In the genomic region with DNA sequence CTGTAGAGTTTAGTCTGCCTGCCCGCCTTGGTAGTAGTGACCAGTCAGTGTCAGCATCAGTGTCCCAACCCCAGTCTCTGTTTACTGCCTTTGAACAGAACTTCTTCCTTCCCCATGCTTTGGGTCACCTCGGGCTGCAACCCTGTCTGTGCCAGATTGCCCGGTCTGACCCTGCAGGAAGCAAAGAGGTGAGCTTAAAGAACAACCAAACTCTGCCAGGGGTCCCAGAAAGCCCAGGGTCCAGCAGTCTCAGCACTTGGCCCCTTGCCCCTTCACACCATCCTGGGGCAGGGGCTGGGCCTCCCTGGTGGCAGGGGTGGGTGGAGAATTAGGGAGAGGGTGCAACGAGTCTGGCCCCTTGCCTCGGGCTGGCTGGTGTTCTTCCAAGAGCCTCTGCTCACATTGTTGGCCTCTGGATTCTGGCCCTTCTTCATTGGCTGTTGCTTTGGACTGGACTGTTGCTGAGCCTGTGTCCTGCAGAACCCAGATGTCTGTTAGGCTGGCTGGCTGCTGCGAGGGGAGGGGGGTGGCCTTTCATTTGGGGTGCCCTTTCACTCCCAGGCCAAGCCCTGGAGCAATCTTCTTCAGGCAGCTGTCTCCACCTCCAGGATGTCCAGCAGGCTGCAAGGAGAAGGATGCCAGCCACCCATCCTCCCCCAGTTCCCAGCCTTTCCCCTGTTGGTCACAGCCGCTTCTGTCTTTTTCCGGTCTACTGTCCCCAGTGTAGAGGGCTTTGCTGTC, we compare ENCODE assay signal across 14 cellular contexts. TPM values are rescaled to one million over a fixed set of nuclear protein-coding genes. Genes with fewer than 3 reads are reported as not detected.
DNase-seq lines count a peak whose midpoint lies in the region; ATAC-seq and TF ChIP-seq lines count a peak whose summit lies in the region.
"Had no signal": no experiment of that assay in that cellular context is flagged by ENCODE, and none has a peak within 500 bp of the region (broad histone marks: within the 10 kb centered on the region; RNA-seq: fewer than 3 reads in every experiment).

No MANE protein-coding gene starts in this region.

- in situ Hi-C loops in astrocyte of the spinal cord (cut with HindIII; ENCODE audit: low sequenced_read_pairs) (no loop called here), KBM-7 (cut with MboI; ENCODE audit: low pct_unique_long_range_greater_than_20kb, low sequenced_read_pairs) (loop anchor here (10.0 kb wide), 1 partner anchor 277 kb away; no protein-coding TSS in a partner anchor)

- no peak for TF ChIP-seq EP300 in stomach (IDR thresholded peaks at IDR 0.05)

- peaks cover 5 to 44% (median 26%) of the 10 kb centered on the region in 4 donors for H3K4me1 ChIP-seq in stomach

- DNase-seq in H7 (peak; percentile 60), astrocyte of the spinal cord (ENCODE audit: low read depth, low spot score) (no peak), iPS-NIHi11 (ENCODE audit: low spot score) (peak; percentile 8), stomach (no peak), cerebellar nuclear complex (lab: John Stamatoyannopoulos, UW) (no peak), KBM-7 (no peak)
- DNase-seq: activated CD8-positive, alpha-beta memory T cell treated with anti-CD3 and anti-CD28 coated beads, Interleukin-2, amount 10 ng/mL, durations not matched to agents 7 days and 5 days; Calu3; NCI-H524; SHP77; stimulated activated CD4-positive, alpha-beta T cell treated with anti-CD3 and anti-CD28 coated beads, Interleukin-4, amount 100 ng/mL, for 24 hours; stimulated activated naive CD4-positive, alpha-beta T cell treated with Interleukin-2 at 50 U/mL for 16 hours had no signal

- 62 to 78% (median 69%) methylated on average over 6 to 8 of the region's 8 CpGs for WGBS in stomach, 5 donors

- H3K36me3 ChIP-seq in H7 (replicated peaks; ENCODE audit: control insufficient read depth, insufficient read depth, low read length) (peaks cover 12% of the 10 kb centered on the region), stomach (peaks cover 32 to 56% (median 52%) of the 10 kb centered on the region in 4 donors)

- H3K27me3 ChIP-seq in H7 (ENCODE audit: control insufficient read depth, insufficient read depth, low read length) (no peaks in the 10 kb centered on the region), stomach (no peaks in the 10 kb centered on the region)

- no peak for ATAC-seq in HG02840 (IDR thresholded peaks at IDR 0.05; ENCODE audit: low FRiP score, unreplicated experiment)
- ATAC-seq: activated CD8-positive, alpha-beta memory T cell treated with anti-CD3 and anti-CD28 coated beads, Interleukin-2, amount 10 ng/mL, durations not matched to agents 7 days and 5 days had no signal

- no peaks in the 10 kb centered on the region for H3K9me3 ChIP-seq in stomach

- intact Hi-C loops in stomach (cut with DNase I; ENCODE audit: low total_unique reads): no loop called here

- TF ChIP-seq POLR2A in stomach (IDR thresholded peaks at IDR 0.05): no peak

- H3K4me3 ChIP-seq in H7 (ENCODE audit: insufficient read depth, low read depth, low read length): no peak overlapping the region
- no peak overlapping the region for H3K4me3 ChIP-seq in astrocyte of the spinal cord (ENCODE audit: low read depth, low read length)
- H3K4me3 ChIP-seq in stomach: no peak overlapping the region

- peak; percentile 0 for TF ChIP-seq CTCF in astrocyte of the spinal cord (IDR thresholded peaks at IDR 0.05; ENCODE audit: low read depth, low read length)
- no peak for TF ChIP-seq CTCF in stomach (IDR thresholded peaks at IDR 0.05)

- peak overlapping the region in 3 of 5 donors; percentile 14 to 38 (median 25) for H3K27ac ChIP-seq in stomach
- H3K27ac ChIP-seq: KMS-11 had no signal

RNA-seq across cellular contexts. Expression of gene SAR1B, which starts 51.2 kb away (rescaled TPM):
- total RNA-seq in H7 (2014; rRNA removed; shearing (Covaris generic)): 12.6 and 22.9 TPM in 2 replicates
- total RNA-seq in stomach: 10 to 100 TPM in 4 of 5 donors, 1 to 10 TPM in 1; 9.0 to 81.9 (median 47.2) TPM
- polyA plus RNA-seq in stomach: 10 to 100 TPM; 24.7 to 52.5 (median 25.4) TPM

RNA-seq across cellular contexts. Expression of gene JADE2, which starts 55.9 kb away (rescaled TPM):
- 29.5 and 33.7 TPM in 2 replicates for total RNA-seq in H7 (2014; rRNA removed; shearing (Covaris generic))
- total RNA-seq in stomach: 100 to 1,000 TPM in 1 of 5 donors, 10 to 100 TPM in 4; 16.7 to 109 (median 47.3) TPM
- polyA plus RNA-seq in stomach: 10 to 100 TPM in 1 of 3 donors, 1 to 10 TPM in 2; 6.2 to 13.0 (median 6.6) TPM

Comparison
In these comparisons a context has a peak if more than half of its experiments do, and no peak if none do; other contexts are left out.
1. DNase-seq: peak in H7 (single experiment) and iPS-NIHi11 (single experiment); none in astrocyte of the spinal cord (single experiment), stomach (single experiment), cerebellar nuclear complex (0 of 2) and KBM-7 (single experiment).